1 cellular context compared by ENCODE assay signal in the genomic region with DNA sequence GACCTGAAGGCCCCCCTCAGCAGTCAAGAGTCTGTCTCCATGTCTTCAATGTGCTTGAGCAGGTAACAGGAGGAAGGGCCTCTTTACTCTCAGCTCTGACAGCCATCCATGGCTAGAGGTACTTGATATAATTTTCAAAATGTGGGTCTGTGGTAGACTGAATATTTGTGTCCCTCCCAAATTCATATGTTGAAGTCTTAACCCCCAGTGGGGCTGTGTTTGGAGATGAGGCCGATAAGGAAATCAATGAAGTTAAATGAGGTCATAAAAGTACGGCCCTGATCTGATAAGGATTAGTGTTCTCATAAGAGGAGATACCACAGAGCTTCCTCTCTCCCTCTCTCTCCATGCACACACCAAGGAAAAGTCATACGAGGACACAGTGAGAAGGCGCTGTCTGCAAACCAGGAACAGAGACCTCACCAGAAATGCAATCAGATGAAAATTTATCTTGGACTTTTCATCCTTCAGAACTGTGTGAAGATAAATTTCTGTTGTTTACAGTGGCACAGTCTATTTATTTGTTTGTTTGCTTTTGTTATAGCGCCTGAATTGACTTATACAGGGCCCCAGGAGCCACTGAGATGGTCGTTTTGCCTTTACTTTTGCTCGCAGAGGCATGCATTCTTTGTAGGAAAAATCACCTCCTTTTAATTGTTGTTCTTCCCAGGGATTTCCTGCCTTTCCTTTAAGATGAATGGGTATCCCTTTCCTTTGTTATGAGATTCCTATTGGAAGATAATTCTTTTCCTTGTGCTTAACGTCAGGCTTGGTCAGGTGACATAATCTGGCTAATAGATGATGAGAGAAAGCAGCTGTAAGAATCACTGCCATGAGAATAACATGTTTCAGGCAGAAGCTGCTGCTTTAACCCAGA.
TF ChIP-seq lines count a peak whose summit lies in the region.

No MANE protein-coding gene starts in this region.

TF ChIP-seq in K562, 482 proteins besides CTCF, POLR2A, EP300 and RAD21 (continued from another document):
- TF ChIP-seq, protein P1, sequence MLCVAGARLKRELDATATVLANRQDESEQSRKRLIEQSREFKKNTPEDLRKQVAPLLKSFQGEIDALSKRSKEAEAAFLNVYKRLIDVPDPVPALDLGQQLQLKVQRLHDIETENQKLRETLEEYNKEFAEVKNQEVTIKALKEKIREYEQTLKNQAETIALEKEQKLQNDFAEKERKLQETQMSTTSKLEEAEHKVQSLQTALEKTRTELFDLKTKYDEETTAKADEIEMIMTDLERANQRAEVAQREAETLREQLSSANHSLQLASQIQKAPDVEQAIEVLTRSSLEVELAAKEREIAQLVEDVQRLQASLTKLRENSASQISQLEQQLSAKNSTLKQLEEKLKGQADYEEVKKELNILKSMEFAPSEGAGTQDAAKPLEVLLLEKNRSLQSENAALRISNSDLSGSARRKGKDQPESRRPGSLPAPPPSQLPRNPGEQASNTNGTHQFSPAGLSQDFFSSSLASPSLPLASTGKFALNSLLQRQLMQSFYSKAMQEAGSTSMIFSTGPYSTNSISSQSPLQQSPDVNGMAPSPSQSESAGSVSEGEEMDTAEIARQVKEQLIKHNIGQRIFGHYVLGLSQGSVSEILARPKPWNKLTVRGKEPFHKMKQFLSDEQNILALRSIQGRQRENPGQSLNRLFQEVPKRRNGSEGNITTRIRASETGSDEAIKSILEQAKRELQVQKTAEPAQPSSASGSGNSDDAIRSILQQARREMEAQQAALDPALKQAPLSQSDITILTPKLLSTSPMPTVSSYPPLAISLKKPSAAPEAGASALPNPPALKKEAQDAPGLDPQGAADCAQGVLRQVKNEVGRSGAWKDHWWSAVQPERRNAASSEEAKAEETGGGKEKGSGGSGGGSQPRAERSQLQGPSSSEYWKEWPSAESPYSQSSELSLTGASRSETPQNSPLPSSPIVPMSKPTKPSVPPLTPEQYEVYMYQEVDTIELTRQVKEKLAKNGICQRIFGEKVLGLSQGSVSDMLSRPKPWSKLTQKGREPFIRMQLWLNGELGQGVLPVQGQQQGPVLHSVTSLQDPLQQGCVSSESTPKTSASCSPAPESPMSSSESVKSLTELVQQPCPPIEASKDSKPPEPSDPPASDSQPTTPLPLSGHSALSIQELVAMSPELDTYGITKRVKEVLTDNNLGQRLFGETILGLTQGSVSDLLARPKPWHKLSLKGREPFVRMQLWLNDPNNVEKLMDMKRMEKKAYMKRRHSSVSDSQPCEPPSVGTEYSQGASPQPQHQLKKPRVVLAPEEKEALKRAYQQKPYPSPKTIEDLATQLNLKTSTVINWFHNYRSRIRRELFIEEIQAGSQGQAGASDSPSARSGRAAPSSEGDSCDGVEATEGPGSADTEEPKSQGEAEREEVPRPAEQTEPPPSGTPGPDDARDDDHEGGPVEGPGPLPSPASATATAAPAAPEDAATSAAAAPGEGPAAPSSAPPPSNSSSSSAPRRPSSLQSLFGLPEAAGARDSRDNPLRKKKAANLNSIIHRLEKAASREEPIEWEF (CRISPR knock-in tag; IDR thresholded peaks at IDR 0.05) = no peak
- TF ChIP-seq, protein P2, sequence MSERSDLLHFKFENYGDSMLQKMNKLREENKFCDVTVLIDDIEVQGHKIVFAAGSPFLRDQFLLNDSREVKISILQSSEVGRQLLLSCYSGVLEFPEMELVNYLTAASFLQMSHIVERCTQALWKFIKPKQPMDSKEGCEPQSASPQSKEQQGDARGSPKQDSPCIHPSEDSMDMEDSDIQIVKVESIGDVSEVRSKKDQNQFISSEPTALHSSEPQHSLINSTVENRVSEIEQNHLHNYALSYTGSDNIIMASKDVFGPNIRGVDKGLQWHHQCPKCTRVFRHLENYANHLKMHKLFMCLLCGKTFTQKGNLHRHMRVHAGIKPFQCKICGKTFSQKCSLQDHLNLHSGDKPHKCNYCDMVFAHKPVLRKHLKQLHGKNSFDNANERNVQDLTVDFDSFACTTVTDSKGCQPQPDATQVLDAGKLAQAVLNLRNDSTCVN (CRISPR knock-in tag; IDR thresholded peaks at IDR 0.05) = no peak
- no peak for TF ChIP-seq MAFG (tag; conservative IDR thresholded peaks at IDR 0.05)
- no peak for TF ChIP-seq NFIC (IDR thresholded peaks at IDR 0.05)
- TF ChIP-seq TARDBP (IDR thresholded peaks at IDR 0.05) = no peak
- no peak for TF ChIP-seq PHB2 (IDR thresholded peaks at IDR 0.05; ENCODE audit: low read depth)
- TF ChIP-seq FOXJ2 (tag; IDR thresholded peaks at IDR 0.05) = peak; percentile 93
- TF ChIP-seq HDAC6 (IDR thresholded peaks at IDR 0.05; ENCODE audit: low read depth, low read length) = no peak
- TF ChIP-seq, protein P3, sequence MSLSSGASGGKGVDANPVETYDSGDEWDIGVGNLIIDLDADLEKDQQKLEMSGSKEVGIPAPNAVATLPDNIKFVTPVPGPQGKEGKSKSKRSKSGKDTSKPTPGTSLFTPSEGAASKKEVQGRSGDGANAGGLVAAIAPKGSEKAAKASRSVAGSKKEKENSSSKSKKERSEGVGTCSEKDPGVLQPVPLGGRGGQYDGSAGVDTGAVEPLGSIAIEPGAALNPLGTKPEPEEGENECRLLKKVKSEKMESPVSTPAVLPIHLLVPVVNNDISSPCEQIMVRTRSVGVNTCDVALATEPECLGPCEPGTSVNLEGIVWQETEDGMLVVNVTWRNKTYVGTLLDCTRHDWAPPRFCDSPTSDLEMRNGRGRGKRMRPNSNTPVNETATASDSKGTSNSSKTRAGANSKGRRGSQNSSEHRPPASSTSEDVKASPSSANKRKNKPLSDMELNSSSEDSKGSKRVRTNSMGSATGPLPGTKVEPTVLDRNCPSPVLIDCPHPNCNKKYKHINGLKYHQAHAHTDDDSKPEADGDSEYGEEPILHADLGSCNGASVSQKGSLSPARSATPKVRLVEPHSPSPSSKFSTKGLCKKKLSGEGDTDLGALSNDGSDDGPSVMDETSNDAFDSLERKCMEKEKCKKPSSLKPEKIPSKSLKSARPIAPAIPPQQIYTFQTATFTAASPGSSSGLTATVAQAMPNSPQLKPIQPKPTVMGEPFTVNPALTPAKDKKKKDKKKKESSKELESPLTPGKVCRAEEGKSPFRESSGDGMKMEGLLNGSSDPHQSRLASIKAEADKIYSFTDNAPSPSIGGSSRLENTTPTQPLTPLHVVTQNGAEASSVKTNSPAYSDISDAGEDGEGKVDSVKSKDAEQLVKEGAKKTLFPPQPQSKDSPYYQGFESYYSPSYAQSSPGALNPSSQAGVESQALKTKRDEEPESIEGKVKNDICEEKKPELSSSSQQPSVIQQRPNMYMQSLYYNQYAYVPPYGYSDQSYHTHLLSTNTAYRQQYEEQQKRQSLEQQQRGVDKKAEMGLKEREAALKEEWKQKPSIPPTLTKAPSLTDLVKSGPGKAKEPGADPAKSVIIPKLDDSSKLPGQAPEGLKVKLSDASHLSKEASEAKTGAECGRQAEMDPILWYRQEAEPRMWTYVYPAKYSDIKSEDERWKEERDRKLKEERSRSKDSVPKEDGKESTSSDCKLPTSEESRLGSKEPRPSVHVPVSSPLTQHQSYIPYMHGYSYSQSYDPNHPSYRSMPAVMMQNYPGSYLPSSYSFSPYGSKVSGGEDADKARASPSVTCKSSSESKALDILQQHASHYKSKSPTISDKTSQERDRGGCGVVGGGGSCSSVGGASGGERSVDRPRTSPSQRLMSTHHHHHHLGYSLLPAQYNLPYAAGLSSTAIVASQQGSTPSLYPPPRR (CRISPR knock-in tag; IDR thresholded peaks at IDR 0.05; ENCODE audit: borderline replicate concordance) = no peak
- peak; percentile 78 for TF ChIP-seq JUND (IDR thresholded peaks at IDR 0.05; ENCODE audit: borderline replicate concordance, low read depth, low read length)
- peak; percentile 88; the same call in 2 of the 3 replicates for TF ChIP-seq JUND (tag; IDR thresholded peaks at IDR 0.05; ENCODE audit: borderline replicate concordance, low read depth, low read length)
- TF ChIP-seq CCNT2 (IDR thresholded peaks at IDR 0.05; ENCODE audit: borderline replicate concordance, extremely low read depth, insufficient read length, low read depth, low read length) = peak; percentile 57
- no peak for TF ChIP-seq ZFX (CRISPR knock-in tag; IDR thresholded peaks at IDR 0.05)
- 0 out of 2 replicates have a peak, but pooled peaks have one; percentile 39 for TF ChIP-seq DIDO1 (tag; IDR thresholded peaks at IDR 0.05; ENCODE audit: low read depth)
- TF ChIP-seq RFX7 (CRISPR knock-in tag; IDR thresholded peaks at IDR 0.05) = no peak
- TF ChIP-seq ATF7 (IDR thresholded peaks at IDR 0.05) = peak; percentile 94
- no peak for TF ChIP-seq RBM15 (IDR thresholded peaks at IDR 0.05; ENCODE audit: insufficient read depth, low read length)
- no peak for TF ChIP-seq MCM2 (IDR thresholded peaks at IDR 0.05; ENCODE audit: low read depth)
- no peak for TF ChIP-seq SAFB (IDR thresholded peaks at IDR 0.05; ENCODE audit: borderline replicate concordance, low read depth, low read length)
- no peak for TF ChIP-seq RBM39 (optimal IDR thresholded peaks at IDR 0.05; ENCODE audit: low read depth, low read length)
- no peak for TF ChIP-seq MEIS2 (IDR thresholded peaks at IDR 0.05; ENCODE audit: partially characterized antibody)
